Comparison of ENCODE assay signal across 11 cellular contexts in the genomic region with DNA sequence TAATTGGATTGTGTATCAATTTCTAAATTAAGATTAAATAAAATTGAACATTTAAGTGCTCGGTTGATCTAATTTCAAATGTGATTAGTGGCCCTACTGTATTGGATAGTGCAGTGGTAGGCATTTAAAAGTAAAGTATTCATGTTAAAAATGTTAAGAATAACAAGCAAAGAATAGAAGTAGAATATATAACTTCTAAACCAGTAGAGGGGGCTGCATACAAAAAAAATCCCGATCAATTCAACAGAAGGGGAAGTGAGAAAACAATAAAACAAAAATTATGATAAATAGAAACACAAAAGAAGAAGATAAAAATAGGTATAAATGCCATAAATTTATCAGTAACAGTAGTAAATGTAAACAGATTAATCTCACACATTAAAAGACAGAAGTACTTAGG. TPM values are rescaled to one million over a fixed set of nuclear protein-coding genes. Genes with fewer than 3 reads are reported as not detected.
DNase-seq lines count a peak whose midpoint lies in the region; TF ChIP-seq lines count a peak whose summit lies in the region.
"Had no signal": no experiment of that assay in that cellular context is flagged by ENCODE, and none has a peak within 500 bp of the region (broad histone marks: within the 10 kb centered on the region; RNA-seq: fewer than 3 reads in every experiment).

No MANE protein-coding gene starts in this region.

- no peak overlapping the region for H3K4me2 ChIP-seq in Karpas-422 (ENCODE audit: low read depth, low read length, poor library complexity, severe bottlenecking)
- H3K4me2 ChIP-seq: BLaER1 had no signal

- H2AFZ ChIP-seq in Karpas-422 (ENCODE audit: low read length), result no peak overlapping the region

- CTCF ChIA-PET in activated naive CD4-positive, alpha-beta T cell treated with anti-CD3 and anti-CD28 coated beads, Interleukin-2, amount 10 ng/mL, durations not matched to agents 7 days and 5 days (lab: Charles Lee), result no interaction called here

- H3K27ac ChIP-seq in Karpas-422 (ENCODE audit: low read length), result peak overlapping the region; percentile 49
- no peak overlapping the region for H3K27ac ChIP-seq in VCaP
- H3K27ac ChIP-seq: BLaER1 had no signal

- no peak overlapping the region for H3K4me3 ChIP-seq in Karpas-422 (ENCODE audit: low read length)
- H3K4me3 ChIP-seq: BLaER1 had no signal

- peak; percentile 67 for TF ChIP-seq CTCF in VCaP (conservative IDR thresholded peaks at IDR 0.05)
- TF ChIP-seq CTCF in nephron (IDR thresholded peaks at IDR 0.05; ENCODE audit: unreplicated experiment in 3 of 3), result peak; percentile 35 to 50 (median 44)

- no peaks in the 10 kb centered on the region for H3K9me2 ChIP-seq in Karpas-422 (replicated peaks; ENCODE audit: insufficient read depth, low read length)

- DNase-seq in NCI-H146 (lab: John Stamatoyannopoulos, UW), result peak; percentile 23
- DNase-seq in NCI-H146 treated with DMSO at 0.1 percent for 48 hours (lab: John Stamatoyannopoulos, UW; ENCODE audit: unreplicated experiment), result no peak
- peak; percentile 86 for DNase-seq in Karpas-422
- DNase-seq in SHP77 treated with DMSO at 0.1 percent for 48 hours (lab: John Stamatoyannopoulos, UW), result no peak
- DNase-seq in HPDE6-E6E7 (ENCODE audit: extremely low spot score), result no peak
- DNase-seq in activated naive CD4-positive, alpha-beta T cell treated with anti-CD3 and anti-CD28 coated beads, Interleukin-2, amount 10 ng/mL, durations not matched to agents 7 days and 5 days, result no peak
- DNase-seq: activated CD4-positive, alpha-beta T cell treated with anti-CD3 and anti-CD28 coated beads for 4 hours; caudate nucleus had no signal

- no peak overlapping the region for H3K9ac ChIP-seq in Karpas-422 (ENCODE audit: low read length)
- H3K9ac ChIP-seq: BLaER1 had no signal

- H4K20me1 ChIP-seq in Karpas-422 (ENCODE audit: insufficient read depth, low read depth, low read length), result no peaks in the 10 kb centered on the region
- H4K20me1 ChIP-seq: BLaER1 had no signal

- no peak overlapping the region for H3K27ac Mint-ChIP-seq in nephron
- H3K27ac Mint-ChIP-seq in activated naive CD4-positive, alpha-beta T cell treated with anti-CD3 and anti-CD28 coated beads, Interleukin-2, amount 10 ng/mL, durations not matched to agents 7 days and 5 days, result no peak overlapping the region

- peaks cover 7% of the 10 kb centered on the region for H3K9me3 ChIP-seq in Karpas-422 (ENCODE audit: low read length)

- H3K4me1 Mint-ChIP-seq in nephron, result no peaks in the 10 kb centered on the region
- H3K4me1 Mint-ChIP-seq in activated naive CD4-positive, alpha-beta T cell treated with anti-CD3 and anti-CD28 coated beads, Interleukin-2, amount 10 ng/mL, durations not matched to agents 7 days and 5 days, result peaks cover 8% of the 10 kb centered on the region

- no peak overlapping the region for H3K4me3 Mint-ChIP-seq in nephron
- H3K4me3 Mint-ChIP-seq in activated naive CD4-positive, alpha-beta T cell treated with anti-CD3 and anti-CD28 coated beads, Interleukin-2, amount 10 ng/mL, durations not matched to agents 7 days and 5 days, result no peak overlapping the region

- H3K9me3 Mint-ChIP-seq in nephron, result peaks cover 1% of the 10 kb centered on the region
- no peaks in the 10 kb centered on the region for H3K9me3 Mint-ChIP-seq in activated naive CD4-positive, alpha-beta T cell treated with anti-CD3 and anti-CD28 coated beads, Interleukin-2, amount 10 ng/mL, durations not matched to agents 7 days and 5 days

- H3K36me3 Mint-ChIP-seq in nephron (ENCODE audit: low read depth), result no peaks in the 10 kb centered on the region
- H3K36me3 Mint-ChIP-seq in activated naive CD4-positive, alpha-beta T cell treated with anti-CD3 and anti-CD28 coated beads, Interleukin-2, amount 10 ng/mL, durations not matched to agents 7 days and 5 days, result no peaks in the 10 kb centered on the region

- peaks cover 43% of the 10 kb centered on the region for H3K27me3 Mint-ChIP-seq in nephron (ENCODE audit: low read depth)
- H3K27me3 Mint-ChIP-seq in activated naive CD4-positive, alpha-beta T cell treated with anti-CD3 and anti-CD28 coated beads, Interleukin-2, amount 10 ng/mL, durations not matched to agents 7 days and 5 days, result peaks cover 54% of the 10 kb centered on the region

- no peaks in the 10 kb centered on the region for H3K27me3 ChIP-seq in Karpas-422 (ENCODE audit: low read length)

- H3K79me2 ChIP-seq in Karpas-422 (ENCODE audit: low read length), result no peaks in the 10 kb centered on the region

- H3K4me1 ChIP-seq in Karpas-422 (ENCODE audit: low read length), result peaks cover 68% of the 10 kb centered on the region

- H3K36me3 ChIP-seq in Karpas-422 (ENCODE audit: insufficient read depth, low read length), result no peaks in the 10 kb centered on the region; the same call in 1 of the 2 replicates
- H3K36me3 ChIP-seq: BLaER1 had no signal

RNA-seq across cellular contexts. Expression of a gene that starts 24.9 kb away (rescaled TPM):
- total RNA-seq in Karpas-422 (2014; rRNA removed; shearing (Covaris generic); ENCODE audit: low replicate concordance), result 144 and 181 TPM in 2 replicates

RNA-seq across cellular contexts. Expression of a gene that starts 54.9 kb away (rescaled TPM):
- total RNA-seq in Karpas-422 (2014; rRNA removed; shearing (Covaris generic); ENCODE audit: low replicate concordance), result 0.07 and 6.1 TPM in 2 replicates

Comparison
In these comparisons a context has a peak if more than half of its experiments do, and no peak if none do; other contexts are left out.
1. DNase-seq: peak in NCI-H146 (single experiment) and Karpas-422 (single experiment); none in NCI-H146 treated with DMSO at 0.1 percent for 48 hours (single experiment), SHP77 treated with DMSO at 0.1 percent for 48 hours (single experiment), HPDE6-E6E7 (single experiment) and activated naive CD4-positive, alpha-beta T cell treated with anti-CD3 and anti-CD28 coated beads, Interleukin-2, amount 10 ng/mL, durations not matched to agents 7 days and 5 days (single experiment).